ENCODE assay signal across 8 cellular contexts in the genomic region with DNA sequence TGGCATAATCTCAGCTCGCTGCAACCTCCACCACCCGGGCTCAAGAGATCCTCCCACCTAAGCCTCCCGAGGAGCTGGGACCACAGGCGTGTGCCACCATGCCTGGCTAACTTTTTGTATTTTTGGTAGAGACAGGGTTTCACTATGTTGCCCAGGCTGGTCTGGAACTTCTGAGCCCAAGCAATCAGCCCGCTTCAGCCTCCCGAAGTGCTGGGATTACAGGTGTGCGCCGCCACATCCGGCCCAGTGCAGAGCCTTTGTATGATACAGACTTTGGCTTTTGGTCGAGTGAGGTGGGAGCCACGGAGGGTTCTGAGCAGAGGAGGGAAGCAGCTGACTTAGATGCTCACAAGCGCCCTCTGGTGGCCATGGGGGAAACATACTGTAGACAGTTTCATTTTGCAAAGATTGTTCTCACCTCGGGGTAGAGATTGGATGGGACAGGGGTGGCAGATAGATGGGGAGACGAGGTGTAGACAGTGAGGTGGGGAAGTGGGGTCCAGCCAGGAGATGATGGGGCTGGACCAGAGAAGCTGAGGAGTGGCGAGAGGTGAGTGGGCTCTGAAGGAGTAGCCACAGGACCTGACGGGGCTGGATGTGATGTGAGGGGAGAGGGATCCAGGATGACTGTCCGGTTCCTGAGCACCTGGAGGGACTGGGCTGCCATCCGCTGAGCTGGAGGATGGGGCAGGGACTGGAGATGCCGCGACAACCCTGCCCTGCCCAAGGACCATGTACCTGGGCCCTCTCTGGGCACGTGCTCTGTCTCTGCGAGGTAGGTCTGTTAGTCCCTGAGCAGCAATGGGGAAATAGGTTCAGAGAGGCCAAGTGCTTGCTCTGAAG.
DNase-seq lines count a peak whose midpoint lies in the region; ATAC-seq and TF ChIP-seq lines count a peak whose summit lies in the region.
"Not testable (repeated sequence)": the region's sequence is repeated elsewhere in the genome, so short reads cannot be mapped to it uniquely, and the experiment has no call there.

No MANE protein-coding gene starts in this region.

- H3K4me1 Mint-ChIP-seq in natural killer cell, result peaks cover 22 to 24% of the 10 kb centered on the region in 2 donors

- H3K27me3 Mint-ChIP-seq in natural killer cell (ENCODE audit: low read depth in 2 of 2), result not testable (repeated sequence)

- DNase-seq in CD1c-positive myeloid dendritic cell (ENCODE audit: extremely low spot score) (peak; percentile 85), HT-29 (ENCODE audit: low spot score) (peak; percentile 70), NOMO-1 treated with DMSO at 0.1 percent for 48 hours (lab: John Stamatoyannopoulos, UW; ENCODE audit: unreplicated experiment) (peak; percentile 40), adrenal gland (peak; percentile 26 to 78 (median 60)), natural killer cell (peak; percentile 70)
- peak; percentile 88 for DNase-seq in activated CD4-positive, CD25-positive, alpha-beta regulatory T cell treated with anti-CD3 and anti-CD28 coated beads, Interleukin-2, amount 50 U/mL, for 72 hours
- peak; percentile 37 to 54 for DNase-seq in stimulated activated CD8-positive, alpha-beta memory T cell treated with anti-CD3 and anti-CD28 coated beads, Interleukin-15, amount 100 ng/mL, for 4 hours (ENCODE audit: low read depth in 2 of 2)

- not testable (repeated sequence) for TF ChIP-seq POLR2A in adrenal gland (IDR thresholded peaks at IDR 0.05); gastroesophageal sphincter (IDR thresholded peaks at IDR 0.05)

- H3K9me3 Mint-ChIP-seq in natural killer cell, result not testable (repeated sequence)

- not testable (repeated sequence) for H3K36me3 ChIP-seq in adrenal gland (replicated peaks in 1 of 2); gastroesophageal sphincter

- not testable (repeated sequence) for TF ChIP-seq EP300 in gastroesophageal sphincter (IDR thresholded peaks at IDR 0.05)

- H3K27ac ChIP-seq in adrenal gland, gastroesophageal sphincter: not testable (repeated sequence)

- H3K4me3 ChIP-seq in adrenal gland, gastroesophageal sphincter: not testable (repeated sequence)

- intact Hi-C loops in adrenal gland (cut with DNase I) (loop anchor here (10.0 kb wide), 1 partner anchor 105 kb away; the partner anchor contains the start of gene CRLF3 (in 2 of the 2)), natural killer cell (cut with micrococcal nuclease) (loop anchor here (5.0 to 10.0 kb wide), 2 partner anchors 115 to 242 kb away; partner anchors contain the start of gene GOSR1)

- not testable (repeated sequence) for H3K36me3 Mint-ChIP-seq in natural killer cell

- not testable (repeated sequence) for H3K27me3 ChIP-seq in adrenal gland, gastroesophageal sphincter

- H3K27ac Mint-ChIP-seq in natural killer cell, result peak overlapping the region in 1 of 2 donors; percentile 66

- ATAC-seq in gastroesophageal sphincter, result not testable (repeated sequence)
- ATAC-seq in natural killer cell, result peak; percentile 76 to 83 (median 79)

- H3K4me1 ChIP-seq in adrenal gland (replicated peaks in 1 of 2); gastroesophageal sphincter: not testable (repeated sequence)

- H3K4me3 Mint-ChIP-seq in natural killer cell, result not testable (repeated sequence)

- TF ChIP-seq CTCF in adrenal gland (IDR thresholded peaks at IDR 0.05) (peak; percentile 37 to 68 (median 62)), gastroesophageal sphincter (IDR thresholded peaks at IDR 0.05) (peak in 3 of 4 experiments; percentile 59 to 66 (median 66)), natural killer cell (IDR thresholded peaks at IDR 0.05) (peak; percentile 58)

- not testable (repeated sequence) for H3K9me3 ChIP-seq in adrenal gland (replicated peaks in 1 of 3); gastroesophageal sphincter

- WGBS in adrenal gland, 4 donors, result 74 to 78% (median 77%) methylated on average over 21 to 22 of the region's 22 CpGs
- WGBS in gastroesophageal sphincter (ENCODE audit: low coverage in 1 of 2), 2 donors, result 72 to 83% methylated on average over 12 to 13 of the region's 22 CpGs
